ENCODE assay signal across 9 cellular contexts in the genomic region with DNA sequence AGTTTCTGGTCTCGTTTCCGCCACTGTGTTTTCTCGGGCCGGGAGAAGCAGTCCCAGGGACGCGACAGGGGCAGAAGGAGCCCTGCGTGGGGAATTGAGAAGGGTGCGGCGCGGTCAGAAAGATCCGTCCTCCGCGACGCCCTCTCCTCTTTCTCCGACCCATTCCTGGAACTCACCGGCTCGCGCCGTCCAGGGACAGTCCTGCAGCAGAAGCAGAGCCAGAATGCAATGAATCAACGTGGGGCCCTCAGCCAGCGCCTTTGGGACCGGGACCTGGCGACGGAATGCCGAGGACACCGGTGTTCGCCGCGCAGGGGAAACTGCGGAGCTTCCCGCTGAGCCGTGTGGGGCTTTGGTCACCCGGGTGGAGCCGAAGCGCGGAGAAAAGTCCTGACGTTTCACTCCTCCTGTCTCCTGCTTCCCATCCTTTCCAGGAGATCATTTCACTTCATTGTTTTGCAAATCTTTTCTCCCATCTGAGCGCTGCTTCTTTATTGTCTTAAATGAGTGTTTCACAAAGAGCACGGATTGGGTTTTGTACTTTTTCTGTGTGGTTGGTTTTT. TPM values are rescaled to one million over a fixed set of nuclear protein-coding genes. Genes with fewer than 3 reads are reported as not detected.
DNase-seq lines count a peak whose midpoint lies in the region; ATAC-seq lines count a peak whose summit lies in the region.
"Had no signal": no experiment of that assay in that cellular context is flagged by ENCODE, and none has a peak within 500 bp of the region (broad histone marks: within the 10 kb centered on the region; RNA-seq: fewer than 3 reads in every experiment).

No MANE protein-coding gene starts in this region.

- intact Hi-C loops in CD4-positive, alpha-beta memory T cell (cut with micrococcal nuclease) = loop anchor here (2.0 kb wide), 1 partner anchor 25 kb away; no protein-coding TSS in a partner anchor

- CTCF ChIA-PET in CD4-positive, alpha-beta memory T cell (lab: Charles Lee; ENCODE audit: partially characterized antibody) = interaction anchor here (1.5 to 1.7 kb wide), 2 partner anchors 16 to 20 kb away, joined by 4 to 5 read pairs; no protein-coding TSS in a partner anchor

- no peak for ATAC-seq in activated naive CD8-positive, alpha-beta T cell treated with anti-CD3 and anti-CD28 coated beads, Interleukin-2, amount 50 U/mL, for 24 hours
- ATAC-seq in natural killer cell treated with Interleukin-12 subunit alpha and Interleukin-12 subunit beta and Interleukin-15 and Interleukin-18, amount 100 ng/mL, for 72 hours = no peak
- ATAC-seq in GM18909 (IDR thresholded peaks at IDR 0.05; ENCODE audit: poor library complexity, unreplicated experiment) = no peak
- ATAC-seq in GM21390 (IDR thresholded peaks at IDR 0.05; ENCODE audit: unreplicated experiment) = no peak

- no peak for DNase-seq in CD4-positive, alpha-beta memory T cell
- no peak for DNase-seq in activated naive CD8-positive, alpha-beta T cell treated with anti-CD3 and anti-CD28 coated beads, Interleukin-2, amount 50 U/mL, for 24 hours
- DNase-seq in natural killer cell treated with Interleukin-12 subunit alpha and Interleukin-12 subunit beta and Interleukin-15 and Interleukin-18, amount 100 ng/mL, for 72 hours (ENCODE audit: low spot score) = no peak
- DNase-seq in NCI-H1105 treated with DMSO at 0.1 percent for 48 hours (lab: John Stamatoyannopoulos, UW) (no peak), CD1c-positive myeloid dendritic cell (ENCODE audit: extremely low spot score) (no peak)
- DNase-seq: anterior cingulate cortex had no signal

- H3K4me3 Mint-ChIP-seq in CD4-positive, alpha-beta memory T cell = peak overlapping the region; percentile 63 to 93 (median 80)
- H3K4me3 Mint-ChIP-seq in activated naive CD8-positive, alpha-beta T cell treated with anti-CD3 and anti-CD28 coated beads, Interleukin-2, amount 50 U/mL, for 24 hours = peak overlapping the region; percentile 76
- H3K4me3 Mint-ChIP-seq in natural killer cell treated with Interleukin-12 subunit alpha and Interleukin-12 subunit beta and Interleukin-15 and Interleukin-18, amount 100 ng/mL, for 72 hours = peak overlapping the region; percentile 80

- POLR2A ChIA-PET in CD4-positive, alpha-beta memory T cell (lab: Charles Lee; ENCODE audit: partially characterized antibody) = no interaction called here

- H3K9me3 ChIP-seq in CD4-positive, alpha-beta memory T cell (ENCODE audit: control insufficient read depth in 1 of 2, low read length in 2 of 2) = no peaks in the 10 kb centered on the region
- 0 out of 2 replicates have a peak, but pooled peaks cover 4% of the 10 kb centered on the region for H3K9me3 ChIP-seq in HUES48 (ENCODE audit: control insufficient read depth, insufficient read depth, low read length)

- peaks cover 0 to 31% (median 15%) of the 10 kb centered on the region in 8 donors for H3K9me3 Mint-ChIP-seq in CD4-positive, alpha-beta memory T cell
- peaks cover 8% of the 10 kb centered on the region for H3K9me3 Mint-ChIP-seq in activated naive CD8-positive, alpha-beta T cell treated with anti-CD3 and anti-CD28 coated beads, Interleukin-2, amount 50 U/mL, for 24 hours
- H3K9me3 Mint-ChIP-seq in natural killer cell treated with Interleukin-12 subunit alpha and Interleukin-12 subunit beta and Interleukin-15 and Interleukin-18, amount 100 ng/mL, for 72 hours = peaks cover 4% of the 10 kb centered on the region

- peaks cover 4 to 6% of the 10 kb centered on the region in 2 donors for H3K36me3 Mint-ChIP-seq in CD4-positive, alpha-beta memory T cell
- peaks cover 6% of the 10 kb centered on the region for H3K36me3 Mint-ChIP-seq in activated naive CD8-positive, alpha-beta T cell treated with anti-CD3 and anti-CD28 coated beads, Interleukin-2, amount 50 U/mL, for 24 hours (ENCODE audit: low read depth)
- H3K36me3 Mint-ChIP-seq in natural killer cell treated with Interleukin-12 subunit alpha and Interleukin-12 subunit beta and Interleukin-15 and Interleukin-18, amount 100 ng/mL, for 72 hours = peaks cover 6% of the 10 kb centered on the region

- peaks cover 28% of the 10 kb centered on the region for H3K4me1 ChIP-seq in CD4-positive, alpha-beta memory T cell (ENCODE audit: insufficient read depth, low read length)
- peaks cover 7% of the 10 kb centered on the region; the same call in 1 of the 2 replicates for H3K4me1 ChIP-seq in HUES48 (ENCODE audit: control insufficient read depth, insufficient read depth, low read length)

- peaks cover 71 to 80% of the 10 kb centered on the region in 2 donors for H3K27me3 Mint-ChIP-seq in CD4-positive, alpha-beta memory T cell
- peaks cover 95% of the 10 kb centered on the region for H3K27me3 Mint-ChIP-seq in activated naive CD8-positive, alpha-beta T cell treated with anti-CD3 and anti-CD28 coated beads, Interleukin-2, amount 50 U/mL, for 24 hours
- peaks cover 66 to 91% of the 10 kb centered on the region in 2 donors for H3K27me3 Mint-ChIP-seq in natural killer cell treated with Interleukin-12 subunit alpha and Interleukin-12 subunit beta and Interleukin-15 and Interleukin-18, amount 100 ng/mL, for 72 hours

- H3K27ac ChIP-seq in CD4-positive, alpha-beta memory T cell (ENCODE audit: low read depth, low read length) = no peak overlapping the region
- H3K27ac ChIP-seq in HUES48 (ENCODE audit: low read depth, low read length) = no peak overlapping the region

- peaks cover 82% of the 10 kb centered on the region for H3K27me3 ChIP-seq in CD4-positive, alpha-beta memory T cell (ENCODE audit: insufficient read depth, low read length)
- peaks cover 100% of the 10 kb centered on the region for H3K27me3 ChIP-seq in HUES48 (ENCODE audit: control insufficient read depth, insufficient read depth, low read length)

- no peaks in the 10 kb centered on the region for H3K36me3 ChIP-seq in CD4-positive, alpha-beta memory T cell (ENCODE audit: insufficient read depth, low read length)
- H3K36me3 ChIP-seq in HUES48 (ENCODE audit: control insufficient read depth, insufficient read depth, low read length) = no peaks in the 10 kb centered on the region

- H3K9ac ChIP-seq in HUES48 (ENCODE audit: low read depth, low read length) = no peak overlapping the region

- H3K27ac Mint-ChIP-seq in CD4-positive, alpha-beta memory T cell = peak overlapping the region in 3 of 7 donors; percentile 4 to 49 (median 19)
- H3K27ac Mint-ChIP-seq in activated naive CD8-positive, alpha-beta T cell treated with anti-CD3 and anti-CD28 coated beads, Interleukin-2, amount 50 U/mL, for 24 hours = no peak overlapping the region
- no peak overlapping the region for H3K27ac Mint-ChIP-seq in natural killer cell treated with Interleukin-12 subunit alpha and Interleukin-12 subunit beta and Interleukin-15 and Interleukin-18, amount 100 ng/mL, for 72 hours

- H3K4me1 Mint-ChIP-seq in CD4-positive, alpha-beta memory T cell = peaks cover 22 to 42% (median 29%) of the 10 kb centered on the region in 4 donors
- peaks cover 30% of the 10 kb centered on the region for H3K4me1 Mint-ChIP-seq in activated naive CD8-positive, alpha-beta T cell treated with anti-CD3 and anti-CD28 coated beads, Interleukin-2, amount 50 U/mL, for 24 hours
- peaks cover 21 to 24% of the 10 kb centered on the region in 2 donors for H3K4me1 Mint-ChIP-seq in natural killer cell treated with Interleukin-12 subunit alpha and Interleukin-12 subunit beta and Interleukin-15 and Interleukin-18, amount 100 ng/mL, for 72 hours (ENCODE audit: low read depth in 2 of 2)

- H3K4me3 ChIP-seq in CD4-positive, alpha-beta memory T cell (ENCODE audit: low read length in 2 of 2) = peak overlapping the region; percentile 38 to 40
- peak overlapping the region; percentile 33; the same call in 1 of the 2 replicates for H3K4me3 ChIP-seq in HUES48 (ENCODE audit: low read depth, low read length)

RNA-seq across cellular contexts. Expression of gene ULBP1, which starts 26.4 kb away (rescaled TPM):
- not detected for total RNA-seq in CD4-positive, alpha-beta memory T cell
- not detected for polyA plus RNA-seq in CD4-positive, alpha-beta memory T cell
- total RNA-seq in natural killer cell treated with Interleukin-12 subunit alpha and Interleukin-12 subunit beta and Interleukin-15 and Interleukin-18, amount 100 ng/mL, for 72 hours = 1 to 10 TPM in 1 of 2 donors, under 1 TPM in 1; 0.31 to 1.5 TPM

RNA-seq across cellular contexts. Expression of gene RAET1L, which starts 35.1 kb away (rescaled TPM):
- total RNA-seq in CD4-positive, alpha-beta memory T cell = not detected
- polyA plus RNA-seq in CD4-positive, alpha-beta memory T cell = not detected
- not detected for total RNA-seq in natural killer cell treated with Interleukin-12 subunit alpha and Interleukin-12 subunit beta and Interleukin-15 and Interleukin-18, amount 100 ng/mL, for 72 hours

RNA-seq across cellular contexts. Expression of gene ULBP2, which starts 48.4 kb away (rescaled TPM):
- not detected for total RNA-seq in CD4-positive, alpha-beta memory T cell
- polyA plus RNA-seq in CD4-positive, alpha-beta memory T cell = 1 to 10 TPM in 1 of 2 donors, under 1 TPM in 1; 0.28 to 1.1 TPM
- total RNA-seq in natural killer cell treated with Interleukin-12 subunit alpha and Interleukin-12 subunit beta and Interleukin-15 and Interleukin-18, amount 100 ng/mL, for 72 hours = 1 to 10 TPM in 1 of 2 donors, under 1 TPM in 1; 0.98 to 4.0 TPM
